ENCODE assay signal across 19 cellular contexts in the genomic region with DNA sequence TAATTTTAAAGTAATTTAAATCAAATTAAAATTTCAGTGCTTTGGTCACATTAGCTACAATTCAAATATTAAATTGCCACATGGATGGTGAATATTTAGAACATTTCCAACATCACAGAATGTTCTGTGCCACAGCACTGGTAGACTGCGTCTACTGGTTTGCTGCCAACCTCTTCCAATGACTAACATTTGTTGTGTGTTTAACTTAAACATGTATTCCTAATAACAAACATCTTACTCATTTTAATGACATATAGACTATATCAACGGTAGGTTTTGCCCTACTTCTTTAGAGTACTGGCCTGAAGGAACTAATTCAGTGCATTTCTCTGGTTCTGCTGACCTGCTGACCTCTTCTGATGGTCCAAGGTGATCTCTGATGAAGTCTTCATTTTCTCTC.
"Had no signal": no experiment of that assay in that cellular context is flagged by ENCODE, and none has a peak within 500 bp of the region (broad histone marks: within the 10 kb centered on the region; RNA-seq: fewer than 3 reads in every experiment).

No MANE protein-coding gene starts in this region.

- DNase-seq: activated B cell treated with CpG ODN at 0.5 μM for 24 hours; activated CD4-positive, alpha-beta T cell treated with anti-CD3 and anti-CD28 coated beads for 1 hour; activated CD4-positive, alpha-beta T cell treated with anti-CD3 and anti-CD28 coated beads, Interleukin-2, amount 10 ng/mL, durations not matched to agents 24 days and 14 days; activated CD4-positive, alpha-beta T cell treated with anti-CD3 and anti-CD28 coated beads, Interleukin-2, amount 50 U/mL, for 48 hours; activated CD8-positive, alpha-beta memory T cell treated with anti-CD3 and anti-CD28 coated beads, Interleukin-2, amount 10 ng/mL, durations not matched to agents 7 days and 5 days; activated effector memory CD4-positive, alpha-beta T cell treated with Interleukin-2 at 50 U/mL for 16 hours; activated naive CD4-positive, alpha-beta T cell; activated T-cell treated with anti-CD3 and anti-CD28 coated beads, Interleukin-2, amount 50 U/mL, for 24 hours; aorta; Kasumi-1; NCI-H1092; NCI-H1417 treated with DMSO at 0.1 percent for 48 hours; NCI-H1694 treated with DMSO at 0.1 percent for 48 hours; NCI-H2081; NCI-H510A treated with DMSO at 0.1 percent for 48 hours; NCI-H69; NK-92 treated with Interleukin-12 subunit alpha and Interleukin-12 subunit beta, amount 100 ng/mL, for 24 hours; OCI-M1; SHP77 treated with DMSO at 0.1 percent for 48 hours had no signal
